Comparison of ENCODE assay signal across 10 cellular contexts in genomic region chr3:66153961-66154923, GRCh38.
DNase-seq lines count a peak whose midpoint lies in the region; ATAC-seq and TF ChIP-seq lines count a peak whose summit lies in the region.
"Had no signal": no experiment of that assay in that cellular context is flagged by ENCODE, and none has a peak within 500 bp of the region (broad histone marks: within the 10 kb centered on the region; RNA-seq: fewer than 3 reads in every experiment).

No MANE protein-coding gene starts in this region.

- H3K27me3 ChIP-seq in endocrine pancreas (ENCODE audit: control insufficient read depth, insufficient read depth, low read length): no peaks in the 10 kb centered on the region
- H3K27me3 ChIP-seq in thoracic aorta (replicated peaks; ENCODE audit: insufficient read depth): no peaks in the 10 kb centered on the region
- no peaks in the 10 kb centered on the region for H3K27me3 ChIP-seq in colonic mucosa

- no peaks in the 10 kb centered on the region for H3K9me3 ChIP-seq in endocrine pancreas (ENCODE audit: control insufficient read depth, low read length)
- no peaks in the 10 kb centered on the region for H3K9me3 ChIP-seq in thoracic aorta
- H3K9me3 ChIP-seq in colonic mucosa: no peaks in the 10 kb centered on the region

- H3K9ac ChIP-seq in endocrine pancreas (ENCODE audit: control insufficient read depth, insufficient read depth, low read length): no peak overlapping the region
- H3K9ac ChIP-seq in colonic mucosa (ENCODE audit: low read depth in 2 of 2, low read length in 2 of 2): peak overlapping the region in 1 of 2 donors; percentile 31

- H3K4me3 ChIP-seq in endocrine pancreas (ENCODE audit: control insufficient read depth, insufficient read depth, low read length): peak overlapping the region; percentile 64
- H3K4me3 ChIP-seq in thoracic aorta: peak overlapping the region; percentile 67
- no peak overlapping the region for H3K4me3 ChIP-seq in colonic mucosa

- DNase-seq in LHCN-M2 (ENCODE audit: low read depth) (peak; percentile 16), medulla oblongata (ENCODE audit: extremely low spot score) (peak; percentile 10), thoracic aorta (ENCODE audit: low spot score) (no peak), colonic mucosa (no peak)
- DNase-seq in stimulated activated CD4-positive, alpha-beta T cell treated with anti-CD3 and anti-CD28 coated beads, Interleukin-2, amount 100 ng/mL, for 48 hours: no peak
- DNase-seq: GDM1, NCI-H748 treated with DMSO at 0.1 percent for 48 hours had no signal

- no peaks in the 10 kb centered on the region for H3K4me1 ChIP-seq in endocrine pancreas (ENCODE audit: control insufficient read depth, insufficient read depth, low read length)
- H3K4me1 ChIP-seq in thoracic aorta (ENCODE audit: control insufficient read depth in 1 of 2, low read depth in 2 of 2): peaks cover 0 to 12% of the 10 kb centered on the region in 2 donors
- no peaks in the 10 kb centered on the region for H3K4me1 ChIP-seq in colonic mucosa

- H3K36me3 ChIP-seq in endocrine pancreas (ENCODE audit: control insufficient read depth, insufficient read depth, low read length) (no peaks in the 10 kb centered on the region), thoracic aorta (no peaks in the 10 kb centered on the region), colonic mucosa (no peaks in the 10 kb centered on the region)

- H3K27ac ChIP-seq in thoracic aorta (peak overlapping the region; percentile 14 to 21), colonic mucosa (no peak overlapping the region)

- ATAC-seq in thoracic aorta (ENCODE audit: insufficient number of reproducible peaks, low FRiP score, low read depth): no peak
- no peak for ATAC-seq in GM21619 (IDR thresholded peaks at IDR 0.05; ENCODE audit: unreplicated experiment)
- ATAC-seq in HG02763 (IDR thresholded peaks at IDR 0.05; ENCODE audit: unreplicated experiment): no peak

- TF ChIP-seq CTCF in thoracic aorta (IDR thresholded peaks at IDR 0.05) (no peak), colonic mucosa (IDR thresholded peaks at IDR 0.05) (no peak)

- intact Hi-C loops in colonic mucosa (cut with DNase I): no loop called here

Comparison
In these comparisons a context has a peak if more than half of its experiments do, and no peak if none do; other contexts are left out.
1. DNase-seq: peak in LHCN-M2 (single experiment) and medulla oblongata (single experiment); none in thoracic aorta (single experiment), stimulated activated CD4-positive, alpha-beta T cell treated with anti-CD3 and anti-CD28 coated beads, Interleukin-2, amount 100 ng/mL, for 48 hours (0 of 2) and colonic mucosa (single experiment).